Comparison of ENCODE assay signal across 15 cellular contexts in the genomic region with DNA sequence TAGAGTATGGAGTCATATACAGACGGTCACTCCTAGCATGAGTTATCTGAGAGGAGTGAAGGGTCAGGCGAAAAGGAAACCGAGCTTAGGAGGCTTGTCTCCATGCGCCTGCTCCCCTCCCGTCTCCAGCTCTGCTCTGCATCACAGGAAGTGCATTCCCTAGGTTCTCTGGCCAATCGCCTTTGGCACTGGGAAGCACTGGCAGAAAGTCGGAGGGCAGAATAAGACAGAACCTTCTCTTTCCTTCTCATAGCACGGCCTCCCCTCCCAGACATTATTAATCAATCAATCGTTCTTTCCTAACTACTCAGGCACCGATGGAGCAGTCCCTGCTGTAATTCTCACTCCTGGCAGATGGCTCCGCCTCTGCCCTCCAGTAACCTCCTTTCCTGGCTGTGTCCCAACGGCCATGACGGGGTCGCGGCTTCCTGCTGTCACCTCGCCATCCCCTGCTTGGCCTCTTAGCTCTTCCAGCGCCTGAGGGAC.
DNase-seq lines count a peak whose midpoint lies in the region; ATAC-seq, FAIRE-seq and TF ChIP-seq lines count a peak whose summit lies in the region.
"Had no signal": no experiment of that assay in that cellular context is flagged by ENCODE, and none has a peak within 500 bp of the region (broad histone marks: within the 10 kb centered on the region; RNA-seq: fewer than 3 reads in every experiment).

No MANE protein-coding gene starts in this region.

- H3K79me2 ChIP-seq in astrocyte (ENCODE audit: insufficient read depth, low read length): no peaks in the 10 kb centered on the region

- H3K27ac Mint-ChIP-seq in astrocyte (ENCODE audit: unreplicated experiment): no peak overlapping the region
- H3K27ac Mint-ChIP-seq: type B pancreatic cell had no signal

- peaks cover 11% of the 10 kb centered on the region for H3K27me3 Mint-ChIP-seq in astrocyte (ENCODE audit: low read depth, unreplicated experiment)

- H3K4me1 ChIP-seq in astrocyte (ENCODE audit: insufficient read depth, low read length) (no peaks in the 10 kb centered on the region), subcutaneous abdominal adipose tissue (ENCODE audit: control insufficient read depth in 5 of 5, insufficient read depth in 5 of 5, low read length in 5 of 5) (peaks cover 0 to 9% (median 0%) of the 10 kb centered on the region in 5 donors)
- H3K4me1 ChIP-seq: gastroesophageal sphincter had no signal

- H4K20me1 ChIP-seq in astrocyte (ENCODE audit: insufficient read depth, low read length): no peaks in the 10 kb centered on the region

- no peak overlapping the region for H3K4me3 ChIP-seq in astrocyte (ENCODE audit: insufficient read depth, low read depth, low read length)
- peak overlapping the region in 4 of 5 donors; percentile 47 to 56 (median 52) for H3K4me3 ChIP-seq in subcutaneous abdominal adipose tissue (ENCODE audit: low read depth in 1 of 5, low read length in 5 of 5)
- H3K4me3 ChIP-seq: lung had no signal

- H3K36me3 ChIP-seq in astrocyte (ENCODE audit: insufficient read depth, low read length) (no peaks in the 10 kb centered on the region), subcutaneous abdominal adipose tissue (ENCODE audit: control insufficient read depth in 5 of 5, insufficient read depth in 5 of 5, low read length in 5 of 5) (no peaks in the 10 kb centered on the region)
- H3K36me3 ChIP-seq: gastroesophageal sphincter had no signal

- intact Hi-C loops in left ventricle myocardium superior (cut with micrococcal nuclease): no loop called here

- H3K4me3 Mint-ChIP-seq in astrocyte (ENCODE audit: unreplicated experiment): no peak overlapping the region
- H3K4me3 Mint-ChIP-seq: type B pancreatic cell had no signal

- ATAC-seq in left ventricle myocardium superior (peak; percentile 40), HG02981 (IDR thresholded peaks at IDR 0.05; ENCODE audit: unreplicated experiment) (no peak), GM21360 (IDR thresholded peaks at IDR 0.05; ENCODE audit: unreplicated experiment) (no peak)
- ATAC-seq: gastroesophageal sphincter had no signal

- H3K27ac ChIP-seq in astrocyte (ENCODE audit: low read depth, low read length): no peak overlapping the region
- H3K27ac ChIP-seq in subcutaneous abdominal adipose tissue (ENCODE audit: low read depth, low read length): no peak overlapping the region
- H3K27ac ChIP-seq: 22Rv1, gastroesophageal sphincter had no signal

- DNase-seq in NCI-H146 (lab: John Stamatoyannopoulos, UW) (peak; percentile 43), NCI-H146 treated with DMSO at 0.1 percent for 48 hours (lab: John Stamatoyannopoulos, UW; ENCODE audit: unreplicated experiment) (no peak), astrocyte (ENCODE audit: low read depth) (no peak), left ventricle myocardium superior (peak; percentile 35), D341Med (ENCODE audit: low spot score) (no peak)
- DNase-seq: NCI-H226, nucleus accumbens, RPMI8226 had no signal

- H3K9ac ChIP-seq in astrocyte (ENCODE audit: low read length) (no peak overlapping the region), subcutaneous abdominal adipose tissue (ENCODE audit: low read length in 5 of 5) (peak overlapping the region in 1 of 5 donors; percentile 24)

- H3K9me3 ChIP-seq in astrocyte (ENCODE audit: insufficient read depth, low read depth, low read length): no peaks in the 10 kb centered on the region
- H3K9me3 ChIP-seq in subcutaneous abdominal adipose tissue (ENCODE audit: control insufficient read depth in 5 of 5, low read length in 5 of 5): peaks cover 5 to 12% (median 10%) of the 10 kb centered on the region in 5 donors
- H3K9me3 ChIP-seq: gastroesophageal sphincter had no signal

- no peak for FAIRE-seq in astrocyte (lab: Jason Lieb, UNC)

- peaks cover 3% of the 10 kb centered on the region for H3K4me1 Mint-ChIP-seq in astrocyte (ENCODE audit: low read depth, unreplicated experiment)

- peaks cover 2% of the 10 kb centered on the region for H3K36me3 Mint-ChIP-seq in astrocyte (ENCODE audit: low read depth, unreplicated experiment)
- H3K36me3 Mint-ChIP-seq: type B pancreatic cell had no signal

- peak overlapping the region; percentile 65 for H3K4me2 ChIP-seq in astrocyte (ENCODE audit: low read length)

- peaks cover 4% of the 10 kb centered on the region for H3K9me3 Mint-ChIP-seq in astrocyte (ENCODE audit: unreplicated experiment)

- H3K27me3 ChIP-seq in astrocyte (ENCODE audit: insufficient read depth, low read length) (no peaks in the 10 kb centered on the region), subcutaneous abdominal adipose tissue (ENCODE audit: control insufficient read depth in 5 of 5, insufficient read depth in 4 of 5, low read length in 5 of 5) (peaks cover 0 to 8% (median 2%) of the 10 kb centered on the region in 5 donors)
- H3K27me3 ChIP-seq: gastroesophageal sphincter had no signal

- peak overlapping the region; percentile 49 for H2AFZ ChIP-seq in astrocyte (ENCODE audit: low read depth, low read length)

- TF ChIP-seq CTCF in astrocyte (IDR thresholded peaks at IDR 0.05; ENCODE audit: insufficient read depth, low read depth, low read length): no peak

Comparison
In these comparisons a context has a peak if more than half of its experiments do, and no peak if none do; other contexts are left out.
1. DNase-seq: peak in NCI-H146 (single experiment) and left ventricle myocardium superior (single experiment); none in NCI-H146 treated with DMSO at 0.1 percent for 48 hours (single experiment), astrocyte (single experiment) and D341Med (single experiment).